Comparison of ENCODE assay signal across 14 cellular contexts in the genomic region with DNA sequence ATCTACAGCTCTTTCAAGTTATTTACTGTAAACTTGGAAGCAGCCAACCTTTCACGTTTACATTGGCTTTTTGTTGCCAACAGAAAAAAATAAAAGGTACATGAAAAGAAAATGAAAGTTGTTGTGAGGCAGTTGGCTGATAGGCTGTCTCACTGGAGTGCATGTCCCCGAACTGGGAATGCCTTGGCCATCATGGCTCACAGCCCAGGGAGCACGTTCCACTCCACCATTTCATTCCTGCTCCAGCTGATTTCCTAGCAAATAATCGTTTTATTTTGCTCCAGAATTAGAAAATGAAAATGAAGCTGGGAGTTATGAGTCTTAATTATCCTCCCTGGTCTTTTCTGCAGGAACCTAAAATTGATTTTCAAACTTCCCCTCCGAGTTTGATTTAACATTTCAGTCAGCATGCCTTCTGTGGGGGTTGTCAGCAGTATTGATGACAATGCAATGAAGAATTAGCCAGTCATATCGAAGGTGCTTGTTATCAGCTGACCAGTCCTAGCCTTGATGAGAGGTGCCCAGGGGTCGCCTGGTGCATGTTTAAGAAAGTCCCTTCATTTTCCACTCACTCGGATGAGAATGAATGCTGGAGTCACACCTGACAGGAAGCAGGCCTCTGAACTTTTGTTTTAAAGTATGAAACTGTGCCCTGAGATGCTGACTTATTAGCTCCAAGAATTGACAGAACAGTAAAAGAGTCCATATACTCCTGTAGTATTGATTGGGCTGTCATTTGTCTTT.
DNase-seq lines count a peak whose midpoint lies in the region; TF ChIP-seq lines count a peak whose summit lies in the region.
"Had no signal": no experiment of that assay in that cellular context is flagged by ENCODE, and none has a peak within 500 bp of the region (broad histone marks: within the 10 kb centered on the region; RNA-seq: fewer than 3 reads in every experiment).

No MANE protein-coding gene starts in this region.

- H3K79me2 ChIP-seq in smooth muscle cell (ENCODE audit: low read depth): no peaks in the 10 kb centered on the region

- WGBS in endodermal cell (ENCODE audit: insufficient coverage in 1 of 2, insufficient read length in 1 of 2), 2 experiments: 84 to 91% methylated on average over 8 of the region's 8 CpGs
- WGBS in ovary, 3 donors: 28 to 36% (median 29%) methylated on average over 8 of the region's 8 CpGs
- 76% methylated on average over 8 of the region's 8 CpGs for WGBS in smooth muscle cell (ENCODE audit: low lambda C conversion rate)

- TF ChIP-seq EP300 in ovary (IDR thresholded peaks at IDR 0.05): no peak

- no peak overlapping the region for H3K4me2 ChIP-seq in smooth muscle cell

- H4K20me1 ChIP-seq in smooth muscle cell (ENCODE audit: low read depth): no peaks in the 10 kb centered on the region

- no peaks in the 10 kb centered on the region for H3K36me3 Mint-ChIP-seq in endodermal cell (ENCODE audit: low read depth)
- H3K36me3 Mint-ChIP-seq: CD8-positive, alpha-beta T cell had no signal

- H3K9me3 Mint-ChIP-seq in endodermal cell: no peaks in the 10 kb centered on the region
- H3K9me3 Mint-ChIP-seq: CD8-positive, alpha-beta T cell had no signal

- no peaks in the 10 kb centered on the region for H3F3A ChIP-seq in smooth muscle cell (ENCODE audit: low read depth)

- H3K4me3 Mint-ChIP-seq in endodermal cell: no peak overlapping the region
- H3K4me3 Mint-ChIP-seq: CD8-positive, alpha-beta T cell had no signal

- DNase-seq in DMS79 treated with DMSO at 0.1 percent for 48 hours (lab: John Stamatoyannopoulos, UW): peak; percentile 42
- no peak for DNase-seq in DMS79 (lab: John Stamatoyannopoulos, UW)
- DNase-seq in GM12865 (ENCODE audit: low read depth): peak; percentile 27
- DNase-seq in endodermal cell: peak; percentile 11
- DNase-seq in ovary: peak; percentile 45 to 68 (median 56)
- DNase-seq in stimulated activated naive CD4-positive, alpha-beta T cell treated with Interleukin-2 at 50 U/mL for 16 hours (lab: John Stamatoyannopoulos, UW): no peak
- no peak for DNase-seq in colonic mucosa
- DNase-seq in smooth muscle cell (lab: John Stamatoyannopoulos, UW; ENCODE audit: unreplicated experiment): no peak
- DNase-seq: CD8-positive, alpha-beta T cell; HCEC 1CT; Karpas-422; NCI-H146; NCI-H748 treated with DMSO at 0.1 percent for 48 hours had no signal

- no peak overlapping the region for H3K4me3 ChIP-seq in GM12865 (ENCODE audit: low read depth, low read length)
- no peak overlapping the region for H3K4me3 ChIP-seq in endodermal cell (ENCODE audit: low read length)
- no peak overlapping the region for H3K4me3 ChIP-seq in ovary
- H3K4me3 ChIP-seq in colonic mucosa: no peak overlapping the region
- no peak overlapping the region for H3K4me3 ChIP-seq in smooth muscle cell

- no peaks in the 10 kb centered on the region for H3K4me1 ChIP-seq in endodermal cell (ENCODE audit: control insufficient read depth, insufficient read depth, low read length)
- peaks cover 33% of the 10 kb centered on the region for H3K4me1 ChIP-seq in ovary (ENCODE audit: insufficient read depth)
- H3K4me1 ChIP-seq in colonic mucosa: no peaks in the 10 kb centered on the region
- H3K4me1 ChIP-seq in smooth muscle cell (ENCODE audit: low read depth): no peaks in the 10 kb centered on the region

- peaks cover 6% of the 10 kb centered on the region for H3K4me1 Mint-ChIP-seq in endodermal cell

- H3K36me3 ChIP-seq in endodermal cell (ENCODE audit: control insufficient read depth, insufficient read depth, low read length): no peaks in the 10 kb centered on the region
- no peaks in the 10 kb centered on the region for H3K36me3 ChIP-seq in ovary
- no peaks in the 10 kb centered on the region for H3K36me3 ChIP-seq in colonic mucosa
- no peaks in the 10 kb centered on the region for H3K36me3 ChIP-seq in smooth muscle cell (ENCODE audit: low read depth)

- no peak for TF ChIP-seq CTCF in GM12865 (IDR thresholded peaks at IDR 0.05; ENCODE audit: insufficient read depth, low read depth, low read length, missing control alignments)
- no peak for TF ChIP-seq CTCF in endodermal cell (conservative IDR thresholded peaks at IDR 0.05)
- no peak for TF ChIP-seq CTCF in ovary (IDR thresholded peaks at IDR 0.05)
- no peak for TF ChIP-seq CTCF in colonic mucosa (IDR thresholded peaks at IDR 0.05)
- no peak for TF ChIP-seq CTCF in smooth muscle cell (IDR thresholded peaks at IDR 0.05; ENCODE audit: borderline replicate concordance, insufficient read depth, poor library complexity, severe bottlenecking)

- intact Hi-C loops in ovary (cut with DNase I): no loop called here
- intact Hi-C loops in colonic mucosa (cut with DNase I): no loop called here

- H3K27me3 ChIP-seq in endodermal cell (ENCODE audit: control insufficient read depth, insufficient read depth, low read length, poor library complexity, severe bottlenecking) (no peaks in the 10 kb centered on the region), ovary (no peaks in the 10 kb centered on the region), colonic mucosa (no peaks in the 10 kb centered on the region), smooth muscle cell (ENCODE audit: low read depth) (no peaks in the 10 kb centered on the region)

- no peak overlapping the region for H2AFZ ChIP-seq in smooth muscle cell (ENCODE audit: low read depth)

- H3K27me3 Mint-ChIP-seq in endodermal cell (ENCODE audit: insufficient read depth): no peaks in the 10 kb centered on the region

- H3K27ac Mint-ChIP-seq in endodermal cell: no peak overlapping the region
- H3K27ac Mint-ChIP-seq: CD8-positive, alpha-beta T cell had no signal

- H3K9me3 ChIP-seq in endodermal cell (ENCODE audit: control insufficient read depth, low read length): no peaks in the 10 kb centered on the region
- H3K9me3 ChIP-seq in ovary: no peaks in the 10 kb centered on the region
- H3K9me3 ChIP-seq in colonic mucosa: no peaks in the 10 kb centered on the region
- H3K9me3 ChIP-seq in smooth muscle cell (replicated peaks; ENCODE audit: low read depth): no peaks in the 10 kb centered on the region

- H3K9ac ChIP-seq in endodermal cell (ENCODE audit: extremely low read depth, low read length, poor library complexity, severe bottlenecking): no peak overlapping the region
- no peak overlapping the region for H3K9ac ChIP-seq in colonic mucosa (ENCODE audit: low read depth in 2 of 2, low read length in 2 of 2)
- no peak overlapping the region for H3K9ac ChIP-seq in smooth muscle cell (ENCODE audit: low read depth)

- H3K27ac ChIP-seq in endodermal cell (ENCODE audit: low read depth, low read length): no peak overlapping the region
- peak overlapping the region in 1 of 2 donors; percentile 62 for H3K27ac ChIP-seq in ovary
- H3K27ac ChIP-seq in colonic mucosa: no peak overlapping the region
- no peak overlapping the region for H3K27ac ChIP-seq in smooth muscle cell (ENCODE audit: low read depth)
- H3K27ac ChIP-seq: 22Rv1 had no signal

- no peak for TF ChIP-seq POLR2A in ovary (IDR thresholded peaks at IDR 0.05)

Comparison
In these comparisons a context has a peak if more than half of its experiments do, and no peak if none do; other contexts are left out.
1. DNase-seq: peak in DMS79 treated with DMSO at 0.1 percent for 48 hours (single experiment), GM12865 (single experiment), endodermal cell (single experiment) and ovary (5 of 5); none in DMS79 (single experiment), stimulated activated naive CD4-positive, alpha-beta T cell treated with Interleukin-2 at 50 U/mL for 16 hours (single experiment), colonic mucosa (single experiment) and smooth muscle cell (single experiment).